ENCODE assay signal across 21 cellular contexts in the genomic region with DNA sequence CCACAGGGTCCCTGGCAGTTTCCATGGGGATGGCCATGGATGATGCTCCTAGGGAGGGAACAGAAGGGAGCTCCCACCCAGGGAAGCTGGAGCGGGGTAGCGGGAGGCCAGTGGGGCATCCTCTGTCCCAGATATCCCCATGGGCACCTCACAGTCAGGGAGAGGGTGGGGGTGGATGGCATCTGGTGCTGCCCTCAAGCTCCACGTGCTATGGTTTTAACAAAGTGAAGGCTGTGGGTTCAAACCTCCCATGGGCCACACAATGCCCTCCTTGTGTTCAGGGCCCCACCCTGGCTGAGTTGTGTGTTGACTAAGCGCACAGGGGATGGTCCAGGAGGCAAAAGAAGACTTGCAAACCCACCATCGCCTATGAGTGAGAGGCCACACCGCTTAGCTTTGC.
DNase-seq lines count a peak whose midpoint lies in the region; ATAC-seq, FAIRE-seq and TF ChIP-seq lines count a peak whose summit lies in the region.
"Had no signal": no experiment of that assay in that cellular context is flagged by ENCODE, and none has a peak within 500 bp of the region (broad histone marks: within the 10 kb centered on the region; RNA-seq: fewer than 3 reads in every experiment).

No MANE protein-coding gene starts in this region.

- H2AFZ ChIP-seq in SK-N-SH (ENCODE audit: low read depth), result no peak overlapping the region
- H2AFZ ChIP-seq: GM23248 had no signal

- TF ChIP-seq RAD21 in SK-N-SH (IDR thresholded peaks at IDR 0.05; ENCODE audit: low read length), result no peak

- H3K27ac ChIP-seq in SK-N-SH (ENCODE audit: low read depth in 2 of 2, low read length in 1 of 2), result peak overlapping the region in 1 of 2 experiments; percentile 97; a peak in 2 of 4 replicates
- H3K27ac ChIP-seq: BLaER1, GM23248 had no signal

- TF ChIP-seq CTCF in SK-N-SH (IDR thresholded peaks at IDR 0.05), result no peak

- no peaks in the 10 kb centered on the region for H3K79me2 ChIP-seq in SK-N-SH (ENCODE audit: insufficient read depth)

- 42% methylated on average over 6 of the region's 6 CpGs for WGBS in SK-N-SH (ENCODE audit: low lambda C conversion rate)

- ATAC-seq in SK-N-SH treated with all-trans-retinoic acid at 6 μM for 48 hours (no peak), GM18867 (IDR thresholded peaks at IDR 0.05; ENCODE audit: unreplicated experiment) (no peak), Right ventricle myocardium superior (ENCODE audit: poor library complexity) (no peak)
- ATAC-seq: CD8-positive, alpha-beta T cell; Right ventricle myocardium inferior had no signal

- H3K9me3 ChIP-seq in SK-N-SH, result no peaks in the 10 kb centered on the region
- H3K9me3 ChIP-seq: BLaER1 had no signal

- POLR2A ChIA-PET in SK-N-SH (lab: Yijun Ruan, JAX), result interaction anchor here (0.6 to 9.4 kb wide), 24 partner anchors 9 to 900 kb away, joined by 3 to 237 read pairs (median 5); no protein-coding TSS in a partner anchor

- no peaks in the 10 kb centered on the region for H3K36me3 ChIP-seq in SK-N-SH (replicated peaks in 1 of 2; ENCODE audit: control insufficient read depth in 1 of 2, insufficient read depth in 2 of 2, low read length in 1 of 2)
- H3K36me3 ChIP-seq: BLaER1 had no signal

- H3K4me3 ChIP-seq in SK-N-SH (ENCODE audit: low read depth in 2 of 2, low read length in 1 of 2), result no peak overlapping the region
- H3K4me3 ChIP-seq: BLaER1, GM23248 had no signal

- no peaks in the 10 kb centered on the region for H3F3A ChIP-seq in SK-N-SH (replicated peaks; ENCODE audit: insufficient read depth)

- no peaks in the 10 kb centered on the region for H3K9me2 ChIP-seq in SK-N-SH

- no peak for TF ChIP-seq EP300 in SK-N-SH (IDR thresholded peaks at IDR 0.05; ENCODE audit: borderline replicate concordance in 1 of 2, low read depth in 1 of 2, low read length in 1 of 2)

- peak; percentile 44 for FAIRE-seq in urothelium cell line (lab: Jason Lieb, UNC)
- FAIRE-seq: A204.1, D721Med, G401.6 had no signal

- H3K4me1 ChIP-seq in SK-N-SH (ENCODE audit: control insufficient read depth in 1 of 2, insufficient read depth in 2 of 2, low read depth in 1 of 2, low read length in 1 of 2), result peaks cover 0 to 95% of the 10 kb centered on the region in 2 experiments; a peak in 2 of 4 replicates
- H3K4me1 ChIP-seq: BLaER1 had no signal

- H3K9ac ChIP-seq in SK-N-SH, result no peak overlapping the region
- H3K9ac ChIP-seq: BLaER1, GM23248 had no signal

- CTCF ChIA-PET in SK-N-SH (lab: Yijun Ruan, JAX), result interaction anchor here (1.1 to 5.4 kb wide), 11 partner anchors 9 to 234 kb away, joined by 3 to 47 read pairs (median 6); no protein-coding TSS in a partner anchor

- H3K27me3 ChIP-seq in SK-N-SH (ENCODE audit: insufficient read depth), result peaks cover 18% of the 10 kb centered on the region; the same call in 1 of the 2 replicates

- H4K20me1 ChIP-seq in SK-N-SH (ENCODE audit: insufficient read depth), result no peaks in the 10 kb centered on the region
- H4K20me1 ChIP-seq: BLaER1 had no signal

- intact Hi-C loops in Right ventricle myocardium superior (cut with DNase I), result no loop called here

- no peak overlapping the region for H3K4me2 ChIP-seq in SK-N-SH
- H3K4me2 ChIP-seq: BLaER1 had no signal

- DNase-seq in SK-N-SH (peak; percentile 82), SW480 (ENCODE audit: low spot score) (peak; percentile 32), left kidney (ENCODE audit: low read depth, low spot score) (peak; percentile 46), urothelium cell line (ENCODE audit: low spot score) (peak; percentile 24), Right ventricle myocardium superior (no peak), NCI-H446 treated with DMSO at 0.1 percent for 48 hours (lab: John Stamatoyannopoulos, UW) (no peak)
- DNase-seq: DND-41, GM23248, KG1, NCI-H1048, NCI-H1436 treated with DMSO at 0.1 percent for 48 hours, NCI-H2029 treated with DMSO at 0.1 percent for 48 hours, NCI-H748 treated with DMSO at 0.1 percent for 48 hours had no signal

TF ChIP-seq in SK-N-SH, 30 proteins besides CTCF, POLR2A, EP300 and RAD21:
- TF ChIP-seq RFX5 (IDR thresholded peaks at IDR 0.05; ENCODE audit: low read length), result no peak
- TF ChIP-seq RXRA (IDR thresholded peaks at IDR 0.05; ENCODE audit: borderline replicate concordance, low read depth), result no peak
- TF ChIP-seq CHD2 (IDR thresholded peaks at IDR 0.05; ENCODE audit: low read length, partially characterized antibody), result peak; percentile 19
- no peak for TF ChIP-seq TCF12 (IDR thresholded peaks at IDR 0.05)

TF ChIP-seq in SK-N-SH treated with all-trans-retinoic acid at 6 μM for 48 hours, 23 proteins besides CTCF, POLR2A, EP300 and RAD21:
- TF ChIP-seq OSR1 (CRISPR knock-in tag; IDR thresholded peaks at IDR 0.05), result no peak
- TF ChIP-seq PPARA (CRISPR knock-in tag; IDR thresholded peaks at IDR 0.05; ENCODE audit: borderline replicate concordance), result no peak
- TF ChIP-seq ZFP30 (CRISPR knock-in tag; IDR thresholded peaks at IDR 0.05), result no peak
- TF ChIP-seq, protein P1, sequence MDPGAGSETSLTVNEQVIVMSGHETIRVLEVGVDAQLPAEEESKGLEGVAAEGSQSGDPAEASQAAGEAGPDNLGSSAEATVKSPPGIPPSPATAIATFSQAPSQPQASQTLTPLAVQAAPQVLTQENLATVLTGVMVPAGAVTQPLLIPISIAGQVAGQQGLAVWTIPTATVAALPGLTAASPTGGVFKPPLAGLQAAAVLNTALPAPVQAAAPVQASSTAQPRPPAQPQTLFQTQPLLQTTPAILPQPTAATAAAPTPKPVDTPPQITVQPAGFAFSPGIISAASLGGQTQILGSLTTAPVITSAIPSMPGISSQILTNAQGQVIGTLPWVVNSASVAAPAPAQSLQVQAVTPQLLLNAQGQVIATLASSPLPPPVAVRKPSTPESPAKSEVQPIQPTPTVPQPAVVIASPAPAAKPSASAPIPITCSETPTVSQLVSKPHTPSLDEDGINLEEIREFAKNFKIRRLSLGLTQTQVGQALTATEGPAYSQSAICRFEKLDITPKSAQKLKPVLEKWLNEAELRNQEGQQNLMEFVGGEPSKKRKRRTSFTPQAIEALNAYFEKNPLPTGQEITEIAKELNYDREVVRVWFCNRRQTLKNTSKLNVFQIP (CRISPR knock-in tag; IDR thresholded peaks at IDR 0.05; ENCODE audit: borderline replicate concordance, low read depth), result no peak
- no peak for TF ChIP-seq CSDC2 (CRISPR knock-in tag; IDR thresholded peaks at IDR 0.05)
- no peak for TF ChIP-seq ZNF70 (CRISPR knock-in tag; IDR thresholded peaks at IDR 0.05)
- no peak for TF ChIP-seq ISL1 (CRISPR knock-in tag; IDR thresholded peaks at IDR 0.05)
- TF ChIP-seq ZNF8 (CRISPR knock-in tag; IDR thresholded peaks at IDR 0.05), result no peak
- no peak for TF ChIP-seq SNAI2 (CRISPR knock-in tag; IDR thresholded peaks at IDR 0.05)
- no peak for TF ChIP-seq BACH2 (CRISPR knock-in tag; IDR thresholded peaks at IDR 0.05; ENCODE audit: borderline replicate concordance)
- TF ChIP-seq ESRRG (CRISPR knock-in tag; IDR thresholded peaks at IDR 0.05), result no peak
- no peak for TF ChIP-seq ARNTL (CRISPR knock-in tag; IDR thresholded peaks at IDR 0.05; ENCODE audit: borderline replicate concordance, low read depth)
- no peak for TF ChIP-seq ZNF565 (CRISPR knock-in tag; conservative IDR thresholded peaks at IDR 0.05; ENCODE audit: low read depth)
- TF ChIP-seq, protein P2, sequence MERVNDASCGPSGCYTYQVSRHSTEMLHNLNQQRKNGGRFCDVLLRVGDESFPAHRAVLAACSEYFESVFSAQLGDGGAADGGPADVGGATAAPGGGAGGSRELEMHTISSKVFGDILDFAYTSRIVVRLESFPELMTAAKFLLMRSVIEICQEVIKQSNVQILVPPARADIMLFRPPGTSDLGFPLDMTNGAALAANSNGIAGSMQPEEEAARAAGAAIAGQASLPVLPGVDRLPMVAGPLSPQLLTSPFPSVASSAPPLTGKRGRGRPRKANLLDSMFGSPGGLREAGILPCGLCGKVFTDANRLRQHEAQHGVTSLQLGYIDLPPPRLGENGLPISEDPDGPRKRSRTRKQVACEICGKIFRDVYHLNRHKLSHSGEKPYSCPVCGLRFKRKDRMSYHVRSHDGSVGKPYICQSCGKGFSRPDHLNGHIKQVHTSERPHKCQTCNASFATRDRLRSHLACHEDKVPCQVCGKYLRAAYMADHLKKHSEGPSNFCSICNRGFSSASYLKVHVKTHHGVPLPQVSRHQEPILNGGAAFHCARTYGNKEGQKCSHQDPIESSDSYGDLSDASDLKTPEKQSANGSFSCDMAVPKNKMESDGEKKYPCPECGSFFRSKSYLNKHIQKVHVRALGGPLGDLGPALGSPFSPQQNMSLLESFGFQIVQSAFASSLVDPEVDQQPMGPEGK (CRISPR knock-in tag; IDR thresholded peaks at IDR 0.05; ENCODE audit: borderline replicate concordance), result no peak
- TF ChIP-seq TCF4 (CRISPR knock-in tag; IDR thresholded peaks at IDR 0.05; ENCODE audit: borderline replicate concordance), result no peak
- no peak for TF ChIP-seq TOX (CRISPR knock-in tag; IDR thresholded peaks at IDR 0.05; ENCODE audit: borderline replicate concordance)
- TF ChIP-seq, protein P3, sequence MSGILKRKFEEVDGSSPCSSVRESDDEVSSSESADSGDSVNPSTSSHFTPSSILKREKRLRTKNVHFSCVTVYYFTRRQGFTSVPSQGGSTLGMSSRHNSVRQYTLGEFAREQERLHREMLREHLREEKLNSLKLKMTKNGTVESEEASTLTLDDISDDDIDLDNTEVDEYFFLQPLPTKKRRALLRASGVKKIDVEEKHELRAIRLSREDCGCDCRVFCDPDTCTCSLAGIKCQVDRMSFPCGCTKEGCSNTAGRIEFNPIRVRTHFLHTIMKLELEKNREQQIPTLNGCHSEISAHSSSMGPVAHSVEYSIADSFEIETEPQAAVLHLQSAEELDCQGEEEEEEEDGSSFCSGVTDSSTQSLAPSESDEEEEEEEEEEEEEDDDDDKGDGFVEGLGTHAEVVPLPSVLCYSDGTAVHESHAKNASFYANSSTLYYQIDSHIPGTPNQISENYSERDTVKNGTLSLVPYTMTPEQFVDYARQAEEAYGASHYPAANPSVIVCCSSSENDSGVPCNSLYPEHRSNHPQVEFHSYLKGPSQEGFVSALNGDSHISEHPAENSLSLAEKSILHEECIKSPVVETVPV (CRISPR knock-in tag; IDR thresholded peaks at IDR 0.05), result no peak
- TF ChIP-seq, protein P4, sequence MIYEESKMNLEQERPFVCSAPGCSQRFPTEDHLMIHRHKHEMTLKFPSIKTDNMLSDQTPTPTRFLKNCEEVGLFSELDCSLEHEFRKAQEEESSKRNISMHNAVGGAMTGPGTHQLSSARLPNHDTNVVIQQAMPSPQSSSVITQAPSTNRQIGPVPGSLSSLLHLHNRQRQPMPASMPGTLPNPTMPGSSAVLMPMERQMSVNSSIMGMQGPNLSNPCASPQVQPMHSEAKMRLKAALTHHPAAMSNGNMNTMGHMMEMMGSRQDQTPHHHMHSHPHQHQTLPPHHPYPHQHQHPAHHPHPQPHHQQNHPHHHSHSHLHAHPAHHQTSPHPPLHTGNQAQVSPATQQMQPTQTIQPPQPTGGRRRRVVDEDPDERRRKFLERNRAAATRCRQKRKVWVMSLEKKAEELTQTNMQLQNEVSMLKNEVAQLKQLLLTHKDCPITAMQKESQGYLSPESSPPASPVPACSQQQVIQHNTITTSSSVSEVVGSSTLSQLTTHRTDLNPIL (CRISPR knock-in tag; IDR thresholded peaks at IDR 0.05; ENCODE audit: low read depth), result no peak
- no peak for TF ChIP-seq ZC3H10 (CRISPR knock-in tag; IDR thresholded peaks at IDR 0.05)

Comparison
In these comparisons a context has a peak if more than half of its experiments do, and no peak if none do; other contexts are left out.
1. DNase-seq: peak in SK-N-SH (single experiment), SW480 (single experiment), left kidney (single experiment) and urothelium cell line (single experiment); none in Right ventricle myocardium superior (single experiment) and NCI-H446 treated with DMSO at 0.1 percent for 48 hours (single experiment).